ENCODE assay signal across 27 cellular contexts in genomic region chr2:163779970-163780597, GRCh38. TPM values are rescaled to one million over a fixed set of nuclear protein-coding genes. Genes with fewer than 3 reads are reported as not detected.
DNase-seq lines count a peak whose midpoint lies in the region; ATAC-seq and TF ChIP-seq lines count a peak whose summit lies in the region.
"Had no signal": no experiment of that assay in that cellular context is flagged by ENCODE, and none has a peak within 500 bp of the region (broad histone marks: within the 10 kb centered on the region; RNA-seq: fewer than 3 reads in every experiment).

No MANE protein-coding gene starts in this region.

- H3K4me2 ChIP-seq in PC-3 (ENCODE audit: low read length): peak overlapping the region; percentile 59
- H3K4me2 ChIP-seq: SK-N-SH had no signal

- H3K4me3 ChIP-seq in PC-3 (ENCODE audit: low read length): peak overlapping the region; percentile 38
- H3K4me3 ChIP-seq in stomach: no peak overlapping the region
- no peak overlapping the region for H3K4me3 ChIP-seq in heart left ventricle
- H3K4me3 ChIP-seq in colonic mucosa: no peak overlapping the region

- H3K4me1 ChIP-seq in PC-3 (ENCODE audit: insufficient read depth, low read length) (peaks cover 50% of the 10 kb centered on the region), stomach (peaks cover 3 to 20% (median 5%) of the 10 kb centered on the region in 4 donors), heart left ventricle (no peaks in the 10 kb centered on the region), colonic mucosa (no peaks in the 10 kb centered on the region)
- H3K4me1 ChIP-seq: Caco-2 had no signal

- H3K27me3 ChIP-seq in PC-3 (ENCODE audit: low read length) (no peaks in the 10 kb centered on the region), stomach (no peaks in the 10 kb centered on the region), heart left ventricle (no peaks in the 10 kb centered on the region), colonic mucosa (no peaks in the 10 kb centered on the region)
- H3K27me3 ChIP-seq: foreskin keratinocyte had no signal

- H3K79me2 ChIP-seq in PC-3 (ENCODE audit: low read length): no peaks in the 10 kb centered on the region

- no peaks in the 10 kb centered on the region for H3K9me2 ChIP-seq in PC-3 (replicated peaks; ENCODE audit: low read length)
- H3K9me2 ChIP-seq: SK-N-SH had no signal

- POLR2A ChIA-PET in PC-3 (lab: Charles Lee; ENCODE audit: unreplicated experiment): no interaction called here

- WGBS in stomach, 5 donors: 23 to 48% (median 34%) methylated on average over 6 of the region's 6 CpGs
- WGBS in heart left ventricle, 4 donors: 73 to 82% (median 79%) methylated on average over 6 of the region's 6 CpGs

- H3K36me3 ChIP-seq in PC-3 (ENCODE audit: low read depth, low read length): no peaks in the 10 kb centered on the region
- no peaks in the 10 kb centered on the region for H3K36me3 ChIP-seq in stomach
- no peaks in the 10 kb centered on the region for H3K36me3 ChIP-seq in heart left ventricle
- no peaks in the 10 kb centered on the region for H3K36me3 ChIP-seq in colonic mucosa

- no peak for TF ChIP-seq EP300 in stomach (IDR thresholded peaks at IDR 0.05)

- DNase-seq in NCI-H2196 (lab: John Stamatoyannopoulos, UW; ENCODE audit: unreplicated experiment) (peak; percentile 39), NCI-H2196 treated with DMSO at 0.1 percent for 48 hours (lab: John Stamatoyannopoulos, UW; ENCODE audit: unreplicated experiment) (no peak), PC-3 (peak; percentile 87), left lobe of liver (ENCODE audit: low spot score) (peak; percentile 75), stomach (peak; percentile 76), heart left ventricle (no peak), colonic mucosa (no peak)
- DNase-seq: activated CD4-positive, alpha-beta T cell treated with anti-CD3 and anti-CD28 coated beads, Interleukin-2, amount 50 U/mL, for 1 hour; activated CD8-positive, alpha-beta memory T cell treated with anti-CD3 and anti-CD28 coated beads, Interleukin-2, amount 50 U/mL, for 4 hours; activated effector memory CD4-positive, alpha-beta T cell treated with Interleukin-2 at 50 U/mL for 16 hours; activated naive CD8-positive, alpha-beta T cell treated with anti-CD3 and anti-CD28 coated beads, Interleukin-2, amount 10 ng/mL, durations not matched to agents 7 days and 5 days; effector CD4-positive, alpha-beta T cell; erythroblast; GOT3; hippocampal formation; naive thymus-derived CD4-positive, alpha-beta T cell; NCI-H1694 treated with DMSO at 0.1 percent for 48 hours; NCI-H2227 treated with DMSO at 0.1 percent for 48 hours; right cardiac atrium; SK-N-SH; stimulated activated CD8-positive, alpha-beta memory T cell treated with anti-CD3 and anti-CD28 coated beads, Interleukin-4, amount 100 ng/mL, for 48 hours; T-helper 2 cell had no signal

- BruUV-seq in PC-3 (replicated peaks; lab: Mats Ljungman, UMichigan): no TSS peak

- no peaks in the 10 kb centered on the region for H4K20me1 ChIP-seq in PC-3 (ENCODE audit: low read length)

- TF ChIP-seq POLR2A in stomach (IDR thresholded peaks at IDR 0.05) (no peak), heart left ventricle (IDR thresholded peaks at IDR 0.05) (no peak)

- intact Hi-C loops in PC-3 (cut with micrococcal nuclease) (loop anchor here (5.0 kb wide), 3 partner anchors 98 to 433 kb away; no protein-coding TSS in a partner anchor), stomach (cut with DNase I; ENCODE audit: low total_unique reads) (no loop called here), heart left ventricle (cut with DNase I) (no loop called here), colonic mucosa (cut with DNase I) (no loop called here)

- CTCF ChIA-PET in PC-3 (lab: Charles Lee): interaction anchor here (1.3 kb wide), 1 partner anchor 88 kb away, joined by 3 read pairs; no protein-coding TSS in a partner anchor

- TF ChIP-seq CTCF in PC-3 (conservative IDR thresholded peaks at IDR 0.05; ENCODE audit: low read depth, low read length) (no peak), stomach (IDR thresholded peaks at IDR 0.05) (no peak), heart left ventricle (IDR thresholded peaks at IDR 0.05) (no peak), colonic mucosa (IDR thresholded peaks at IDR 0.05) (no peak)

- H2AFZ ChIP-seq in PC-3 (ENCODE audit: low read length): no peak overlapping the region

- H3K9me3 ChIP-seq in PC-3 (ENCODE audit: low read length) (no peaks in the 10 kb centered on the region), stomach (no peaks in the 10 kb centered on the region), heart left ventricle (no peaks in the 10 kb centered on the region), colonic mucosa (no peaks in the 10 kb centered on the region)
- H3K9me3 ChIP-seq: Caco-2, SK-N-SH had no signal

- no peak overlapping the region for H3K9ac ChIP-seq in PC-3 (ENCODE audit: low read length)
- H3K9ac ChIP-seq in colonic mucosa (ENCODE audit: low read depth in 2 of 2, low read length in 2 of 2): no peak overlapping the region
- H3K9ac ChIP-seq: SK-N-SH had no signal

- peak overlapping the region; percentile 12 for H3K27ac ChIP-seq in PC-3 (ENCODE audit: low read length)
- H3K27ac ChIP-seq in stomach: no peak overlapping the region
- no peak overlapping the region for H3K27ac ChIP-seq in heart left ventricle
- H3K27ac ChIP-seq in colonic mucosa: no peak overlapping the region
- H3K27ac ChIP-seq: foreskin keratinocyte, VCaP had no signal

- peaks cover 9% of the 10 kb centered on the region for H3F3A ChIP-seq in PC-3 (ENCODE audit: low read length, unreplicated experiment)

- peak; percentile 34 for ATAC-seq in PC-3
- peak; percentile 96 for ATAC-seq in left lobe of liver
- ATAC-seq in GM21360 (IDR thresholded peaks at IDR 0.05; ENCODE audit: unreplicated experiment): no peak
- ATAC-seq in heart left ventricle: no peak
- ATAC-seq: foreskin keratinocyte; naive thymus-derived CD4-positive, alpha-beta T cell had no signal

RNA-seq across cellular contexts. Expression of gene FIGN, which starts 44.3 kb away (rescaled TPM):
- total RNA-seq in PC-3 (2014; rRNA removed) (1.3 and 1.5 TPM in 2 replicates), left lobe of liver (6.0 TPM), stomach (1 to 10 TPM; 1.2 to 8.9 (median 4.1) TPM), heart left ventricle (10 to 100 TPM in 7 of 9 donors, 1 to 10 TPM in 2; 7.1 to 16.5 (median 12.4) TPM), colonic mucosa (under 1 TPM; 0.58 to 0.89 TPM)
- polyA plus RNA-seq in stomach (1 to 10 TPM in 1 of 3 donors, under 1 TPM in 2; 0.33 to 1.2 (median 0.92) TPM), heart left ventricle (1 to 10 TPM; 3.0 to 6.2 TPM)
- total RNA-seq: activated naive CD8-positive, alpha-beta T cell treated with anti-CD3 and anti-CD28 coated beads, Interleukin-2, amount 10 ng/mL, durations not matched to agents 7 days and 5 days; Caco-2 had no signal
- polyA plus RNA-seq: IgD-negative memory B cell; naive thymus-derived CD4-positive, alpha-beta T cell had no signal

Comparison
In these comparisons a context has a peak if more than half of its experiments do, and no peak if none do; other contexts are left out.
1. DNase-seq: peak in NCI-H2196 (single experiment), PC-3 (single experiment), left lobe of liver (single experiment) and stomach (single experiment); none in NCI-H2196 treated with DMSO at 0.1 percent for 48 hours (single experiment), heart left ventricle (0 of 5) and colonic mucosa (single experiment).
2. ATAC-seq: peak in PC-3 (single experiment) and left lobe of liver (single experiment); none in GM21360 (single experiment) and heart left ventricle (0 of 4).